5 cellular contexts compared by ENCODE assay signal in the genomic region with DNA sequence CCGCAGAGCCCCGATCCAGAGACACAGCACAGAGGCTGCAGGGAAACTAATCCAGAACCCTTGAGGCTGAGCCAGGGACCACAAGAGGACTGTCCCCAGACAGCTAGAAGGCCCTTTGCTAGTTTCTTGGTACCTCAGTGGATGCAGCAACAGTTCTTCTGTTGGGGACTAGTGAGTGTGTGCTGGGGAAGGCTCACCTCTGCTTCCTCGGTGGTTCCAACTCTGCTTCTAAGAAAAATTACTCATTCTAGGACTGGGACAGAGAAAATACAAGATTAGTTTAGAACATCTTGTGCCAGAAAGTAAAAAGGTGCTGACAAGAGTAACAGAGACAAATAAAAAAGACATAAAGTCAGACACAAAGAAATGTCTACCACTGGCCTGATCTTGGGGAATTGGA. TPM values are rescaled to one million over a fixed set of nuclear protein-coding genes. Genes with fewer than 3 reads are reported as not detected.
"Had no signal": no experiment of that assay in that cellular context is flagged by ENCODE, and none has a peak within 500 bp of the region (broad histone marks: within the 10 kb centered on the region; RNA-seq: fewer than 3 reads in every experiment).

No MANE protein-coding gene starts in this region.

- H3K9me3 Mint-ChIP-seq: GM23338 had no signal

- H3K4me3 Mint-ChIP-seq: GM23338, H9 had no signal

- H3K27ac Mint-ChIP-seq: GM23338, H9 had no signal

- ATAC-seq: GM23338, K562 had no signal

- DNase-seq: H9, HCEC 1CT, IMR-90 had no signal

RNA-seq across cellular contexts. Expression of a gene that starts 50.0 kb away (rescaled TPM):
- total RNA-seq: IMR-90 had no signal
